ENCODE assay signal across 1 cellular context in the genomic region with DNA sequence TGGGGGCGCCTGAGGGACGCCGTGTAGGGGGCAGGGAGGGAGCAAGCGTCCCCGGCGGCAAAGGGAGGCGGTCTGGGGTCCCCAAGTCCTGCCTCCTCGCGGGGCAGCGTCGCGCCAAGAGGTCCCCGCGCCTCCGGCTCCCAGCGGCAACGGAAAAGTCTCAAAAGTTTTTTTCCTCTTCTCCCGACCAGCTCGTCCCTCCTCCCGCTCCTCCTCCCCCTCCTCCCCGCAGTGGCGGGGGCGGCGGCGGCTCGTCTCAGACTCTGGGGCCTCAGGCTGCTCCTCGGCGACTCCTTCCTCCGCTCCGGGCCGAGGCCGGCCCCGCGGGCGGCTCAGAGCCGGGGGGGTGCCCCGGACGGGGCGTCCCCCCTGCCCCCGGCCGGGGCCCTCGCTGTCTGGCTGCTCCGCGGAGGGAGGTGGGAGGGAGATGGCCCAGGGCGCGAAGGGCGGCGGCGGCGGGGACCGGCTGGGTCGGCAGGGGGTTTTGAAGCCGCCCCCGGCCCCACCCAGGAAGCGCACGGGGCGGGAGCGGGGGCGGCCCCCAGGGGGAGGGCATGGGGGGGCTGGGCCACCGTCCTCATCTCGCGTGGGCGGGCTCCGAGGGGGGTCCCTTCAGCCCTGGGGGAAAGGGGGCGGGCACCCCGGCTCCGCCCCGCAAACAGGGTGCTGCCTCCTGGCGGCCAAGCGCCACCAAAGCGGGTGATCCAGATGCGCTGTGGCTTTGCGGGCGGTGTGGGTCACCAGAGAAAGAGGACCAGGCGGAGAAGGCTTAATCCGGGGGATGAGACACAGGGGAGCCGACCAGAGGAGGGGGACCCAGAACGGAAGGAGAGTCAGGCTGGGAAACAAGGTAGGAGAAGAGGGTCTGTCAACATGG.
TF ChIP-seq lines count a peak whose summit lies in the region.

A gene (minus strand): TSS at position 457 of the 877 bp plus-strand sequence. CDS start 878 bp downstream, outside the sequence.

TF ChIP-seq in K562, 482 proteins besides CTCF, POLR2A, EP300 and RAD21 (continued from another document and continues in another):
- TF ChIP-seq, protein P1, sequence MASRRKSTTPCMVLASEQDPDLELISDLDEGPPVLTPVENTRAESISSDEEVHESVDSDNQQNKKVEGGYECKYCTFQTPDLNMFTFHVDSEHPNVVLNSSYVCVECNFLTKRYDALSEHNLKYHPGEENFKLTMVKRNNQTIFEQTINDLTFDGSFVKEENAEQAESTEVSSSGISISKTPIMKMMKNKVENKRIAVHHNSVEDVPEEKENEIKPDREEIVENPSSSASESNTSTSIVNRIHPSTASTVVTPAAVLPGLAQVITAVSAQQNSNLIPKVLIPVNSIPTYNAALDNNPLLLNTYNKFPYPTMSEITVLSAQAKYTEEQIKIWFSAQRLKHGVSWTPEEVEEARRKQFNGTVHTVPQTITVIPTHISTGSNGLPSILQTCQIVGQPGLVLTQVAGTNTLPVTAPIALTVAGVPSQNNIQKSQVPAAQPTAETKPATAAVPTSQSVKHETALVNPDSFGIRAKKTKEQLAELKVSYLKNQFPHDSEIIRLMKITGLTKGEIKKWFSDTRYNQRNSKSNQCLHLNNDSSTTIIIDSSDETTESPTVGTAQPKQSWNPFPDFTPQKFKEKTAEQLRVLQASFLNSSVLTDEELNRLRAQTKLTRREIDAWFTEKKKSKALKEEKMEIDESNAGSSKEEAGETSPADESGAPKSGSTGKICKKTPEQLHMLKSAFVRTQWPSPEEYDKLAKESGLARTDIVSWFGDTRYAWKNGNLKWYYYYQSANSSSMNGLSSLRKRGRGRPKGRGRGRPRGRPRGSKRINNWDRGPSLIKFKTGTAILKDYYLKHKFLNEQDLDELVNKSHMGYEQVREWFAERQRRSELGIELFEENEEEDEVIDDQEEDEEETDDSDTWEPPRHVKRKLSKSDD (conservative IDR thresholded peaks at IDR 0.05; ENCODE audit: low read length) = no peak
- TF ChIP-seq MEF2D (tag; conservative IDR thresholded peaks at IDR 0.05; ENCODE audit: low read depth) (no peak), U2AF1 (optimal IDR thresholded peaks at IDR 0.05; ENCODE audit: low read depth, low read length) (peak; percentile 79), ZNF324 (CRISPR knock-in tag; IDR thresholded peaks at IDR 0.05) (no peak), SIN3B (IDR thresholded peaks at IDR 0.05; ENCODE audit: low read depth) (0 out of 2 replicates have a peak, but pooled peaks have one; percentile 57), ZNF780A (CRISPR knock-in tag; IDR thresholded peaks at IDR 0.05) (no peak), POLR3A (IDR thresholded peaks at IDR 0.05; ENCODE audit: borderline replicate concordance, extremely low read depth, insufficient read depth, insufficient read length) (no peak), PHF8 (IDR thresholded peaks at IDR 0.05; ENCODE audit: borderline replicate concordance, low read length) (peak; percentile 49; the same call in 1 of the 2 replicates), RBM17 (IDR thresholded peaks at IDR 0.05; ENCODE audit: borderline replicate concordance, low read depth, low read length) (no peak), TAF15 (IDR thresholded peaks at IDR 0.05; ENCODE audit: low read depth, low read length) (no peak), SMARCB1 (IDR thresholded peaks at IDR 0.05; ENCODE audit: insufficient read length, low read depth) (no peak), ZNF695 (CRISPR knock-in tag; IDR thresholded peaks at IDR 0.05) (no peak), ZFPM2 (CRISPR knock-in tag; IDR thresholded peaks at IDR 0.05) (no peak), NR2C1 (IDR thresholded peaks at IDR 0.05) (no peak), NR2C1 (tag; IDR thresholded peaks at IDR 0.05) (no peak), ZNF217 (CRISPR knock-in tag; IDR thresholded peaks at IDR 0.05) (no peak), ZNF445 (CRISPR knock-in tag; IDR thresholded peaks at IDR 0.05; ENCODE audit: low read depth) (no peak), EGR1 (conservative IDR thresholded peaks at IDR 0.05) (peak; percentile 96), BRF1 (IDR thresholded peaks at IDR 0.05; ENCODE audit: borderline replicate concordance, extremely low read depth, insufficient read length) (no peak), ZNF57 (CRISPR knock-in tag; IDR thresholded peaks at IDR 0.05) (no peak), SMAD1 (IDR thresholded peaks at IDR 0.05; ENCODE audit: low read depth, low read length, partially characterized antibody) (peak; percentile 29), RBM34 (IDR thresholded peaks at IDR 0.05; ENCODE audit: borderline replicate concordance, insufficient read depth, low read length) (no peak), NFIC (IDR thresholded peaks at IDR 0.05) (peak; percentile 30), ZSCAN32 (CRISPR knock-in tag; IDR thresholded peaks at IDR 0.05) (no peak), TEAD4 (IDR thresholded peaks at IDR 0.05; ENCODE audit: low read length) (peak; percentile 21; the same call in 1 of the 2 replicates), TEAD4 (CRISPR knock-in tag; IDR thresholded peaks at IDR 0.05; ENCODE audit: borderline replicate concordance) (no peak), HDAC1 (IDR thresholded peaks at IDR 0.05) (peak in 1 of 2 experiments; percentile 32; a peak in 1 of 4 replicates), ETV1 (tag; conservative IDR thresholded peaks at IDR 0.05; ENCODE audit: low read depth) (no peak), RBFOX2 (IDR thresholded peaks at IDR 0.05; ENCODE audit: low read depth, low read length) (peak; percentile 76), CC2D1A (IDR thresholded peaks at IDR 0.05) (no peak), JUND (IDR thresholded peaks at IDR 0.05; ENCODE audit: borderline replicate concordance, low read depth, low read length) (peak; percentile 42), JUND (tag; IDR thresholded peaks at IDR 0.05; ENCODE audit: borderline replicate concordance, low read depth, low read length) (no peak; the same call in 2 of the 3 replicates), NRF1 (conservative IDR thresholded peaks at IDR 0.05 in 1 of 2, IDR thresholded peaks at IDR 0.05 in 1 of 2) (no peak; a peak in 1 of 4 replicates), FOXA3 (CRISPR knock-in tag; conservative IDR thresholded peaks at IDR 0.05 in 1 of 2, IDR thresholded peaks at IDR 0.05 in 1 of 2) (0 out of 4 replicates have a peak, but pooled peaks of 1 of the 2 experiments have one; percentile 24), ETV6 (IDR thresholded peaks at IDR 0.05; ENCODE audit: borderline replicate concordance in 1 of 2, low read depth in 2 of 2, low read length in 1 of 2) (0 out of 4 replicates have a peak, but pooled peaks of 1 of the 2 experiments have one; percentile 22), ETV6 (CRISPR knock-in tag; IDR thresholded peaks at IDR 0.05; ENCODE audit: borderline replicate concordance) (no peak), ZNF184 (CRISPR knock-in tag; IDR thresholded peaks at IDR 0.05) (no peak)
- TF ChIP-seq, protein P2, sequence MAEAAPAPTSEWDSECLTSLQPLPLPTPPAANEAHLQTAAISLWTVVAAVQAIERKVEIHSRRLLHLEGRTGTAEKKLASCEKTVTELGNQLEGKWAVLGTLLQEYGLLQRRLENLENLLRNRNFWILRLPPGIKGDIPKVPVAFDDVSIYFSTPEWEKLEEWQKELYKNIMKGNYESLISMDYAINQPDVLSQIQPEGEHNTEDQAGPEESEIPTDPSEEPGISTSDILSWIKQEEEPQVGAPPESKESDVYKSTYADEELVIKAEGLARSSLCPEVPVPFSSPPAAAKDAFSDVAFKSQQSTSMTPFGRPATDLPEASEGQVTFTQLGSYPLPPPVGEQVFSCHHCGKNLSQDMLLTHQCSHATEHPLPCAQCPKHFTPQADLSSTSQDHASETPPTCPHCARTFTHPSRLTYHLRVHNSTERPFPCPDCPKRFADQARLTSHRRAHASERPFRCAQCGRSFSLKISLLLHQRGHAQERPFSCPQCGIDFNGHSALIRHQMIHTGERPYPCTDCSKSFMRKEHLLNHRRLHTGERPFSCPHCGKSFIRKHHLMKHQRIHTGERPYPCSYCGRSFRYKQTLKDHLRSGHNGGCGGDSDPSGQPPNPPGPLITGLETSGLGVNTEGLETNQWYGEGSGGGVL (CRISPR knock-in tag; IDR thresholded peaks at IDR 0.05) = no peak
- TF ChIP-seq, protein P3, sequence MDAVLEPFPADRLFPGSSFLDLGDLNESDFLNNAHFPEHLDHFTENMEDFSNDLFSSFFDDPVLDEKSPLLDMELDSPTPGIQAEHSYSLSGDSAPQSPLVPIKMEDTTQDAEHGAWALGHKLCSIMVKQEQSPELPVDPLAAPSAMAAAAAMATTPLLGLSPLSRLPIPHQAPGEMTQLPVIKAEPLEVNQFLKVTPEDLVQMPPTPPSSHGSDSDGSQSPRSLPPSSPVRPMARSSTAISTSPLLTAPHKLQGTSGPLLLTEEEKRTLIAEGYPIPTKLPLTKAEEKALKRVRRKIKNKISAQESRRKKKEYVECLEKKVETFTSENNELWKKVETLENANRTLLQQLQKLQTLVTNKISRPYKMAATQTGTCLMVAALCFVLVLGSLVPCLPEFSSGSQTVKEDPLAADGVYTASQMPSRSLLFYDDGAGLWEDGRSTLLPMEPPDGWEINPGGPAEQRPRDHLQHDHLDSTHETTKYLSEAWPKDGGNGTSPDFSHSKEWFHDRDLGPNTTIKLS (IDR thresholded peaks at IDR 0.05; ENCODE audit: borderline replicate concordance, low read depth) = no peak
- TF ChIP-seq, protein P4, sequence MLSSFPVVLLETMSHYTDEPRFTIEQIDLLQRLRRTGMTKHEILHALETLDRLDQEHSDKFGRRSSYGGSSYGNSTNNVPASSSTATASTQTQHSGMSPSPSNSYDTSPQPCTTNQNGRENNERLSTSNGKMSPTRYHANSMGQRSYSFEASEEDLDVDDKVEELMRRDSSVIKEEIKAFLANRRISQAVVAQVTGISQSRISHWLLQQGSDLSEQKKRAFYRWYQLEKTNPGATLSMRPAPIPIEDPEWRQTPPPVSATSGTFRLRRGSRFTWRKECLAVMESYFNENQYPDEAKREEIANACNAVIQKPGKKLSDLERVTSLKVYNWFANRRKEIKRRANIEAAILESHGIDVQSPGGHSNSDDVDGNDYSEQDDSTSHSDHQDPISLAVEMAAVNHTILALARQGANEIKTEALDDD (IDR thresholded peaks at IDR 0.05) = no peak
- TF ChIP-seq, protein P5, sequence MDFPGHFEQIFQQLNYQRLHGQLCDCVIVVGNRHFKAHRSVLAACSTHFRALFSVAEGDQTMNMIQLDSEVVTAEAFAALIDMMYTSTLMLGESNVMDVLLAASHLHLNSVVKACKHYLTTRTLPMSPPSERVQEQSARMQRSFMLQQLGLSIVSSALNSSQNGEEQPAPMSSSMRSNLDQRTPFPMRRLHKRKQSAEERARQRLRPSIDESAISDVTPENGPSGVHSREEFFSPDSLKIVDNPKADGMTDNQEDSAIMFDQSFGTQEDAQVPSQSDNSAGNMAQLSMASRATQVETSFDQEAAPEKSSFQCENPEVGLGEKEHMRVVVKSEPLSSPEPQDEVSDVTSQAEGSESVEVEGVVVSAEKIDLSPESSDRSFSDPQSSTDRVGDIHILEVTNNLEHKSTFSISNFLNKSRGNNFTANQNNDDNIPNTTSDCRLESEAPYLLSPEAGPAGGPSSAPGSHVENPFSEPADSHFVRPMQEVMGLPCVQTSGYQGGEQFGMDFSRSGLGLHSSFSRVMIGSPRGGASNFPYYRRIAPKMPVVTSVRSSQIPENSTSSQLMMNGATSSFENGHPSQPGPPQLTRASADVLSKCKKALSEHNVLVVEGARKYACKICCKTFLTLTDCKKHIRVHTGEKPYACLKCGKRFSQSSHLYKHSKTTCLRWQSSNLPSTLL (IDR thresholded peaks at IDR 0.05) = no peak
- TF ChIP-seq, protein P6, sequence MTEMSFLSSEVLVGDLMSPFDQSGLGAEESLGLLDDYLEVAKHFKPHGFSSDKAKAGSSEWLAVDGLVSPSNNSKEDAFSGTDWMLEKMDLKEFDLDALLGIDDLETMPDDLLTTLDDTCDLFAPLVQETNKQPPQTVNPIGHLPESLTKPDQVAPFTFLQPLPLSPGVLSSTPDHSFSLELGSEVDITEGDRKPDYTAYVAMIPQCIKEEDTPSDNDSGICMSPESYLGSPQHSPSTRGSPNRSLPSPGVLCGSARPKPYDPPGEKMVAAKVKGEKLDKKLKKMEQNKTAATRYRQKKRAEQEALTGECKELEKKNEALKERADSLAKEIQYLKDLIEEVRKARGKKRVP (CRISPR knock-in tag; IDR thresholded peaks at IDR 0.05) = no peak
- TF ChIP-seq, protein P7, sequence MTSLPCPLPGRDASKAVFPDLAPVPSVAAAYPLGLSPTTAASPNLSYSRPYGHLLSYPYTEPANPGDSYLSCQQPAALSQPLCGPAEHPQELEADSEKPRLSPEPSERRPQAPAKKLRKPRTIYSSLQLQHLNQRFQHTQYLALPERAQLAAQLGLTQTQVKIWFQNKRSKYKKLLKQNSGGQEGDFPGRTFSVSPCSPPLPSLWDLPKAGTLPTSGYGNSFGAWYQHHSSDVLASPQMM (CRISPR knock-in tag; IDR thresholded peaks at IDR 0.05) = no peak
- TF ChIP-seq, protein P8, sequence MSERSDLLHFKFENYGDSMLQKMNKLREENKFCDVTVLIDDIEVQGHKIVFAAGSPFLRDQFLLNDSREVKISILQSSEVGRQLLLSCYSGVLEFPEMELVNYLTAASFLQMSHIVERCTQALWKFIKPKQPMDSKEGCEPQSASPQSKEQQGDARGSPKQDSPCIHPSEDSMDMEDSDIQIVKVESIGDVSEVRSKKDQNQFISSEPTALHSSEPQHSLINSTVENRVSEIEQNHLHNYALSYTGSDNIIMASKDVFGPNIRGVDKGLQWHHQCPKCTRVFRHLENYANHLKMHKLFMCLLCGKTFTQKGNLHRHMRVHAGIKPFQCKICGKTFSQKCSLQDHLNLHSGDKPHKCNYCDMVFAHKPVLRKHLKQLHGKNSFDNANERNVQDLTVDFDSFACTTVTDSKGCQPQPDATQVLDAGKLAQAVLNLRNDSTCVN (CRISPR knock-in tag; IDR thresholded peaks at IDR 0.05) = 0 out of 2 replicates have a peak, but pooled peaks have one; percentile 54
- TF ChIP-seq, protein P9, sequence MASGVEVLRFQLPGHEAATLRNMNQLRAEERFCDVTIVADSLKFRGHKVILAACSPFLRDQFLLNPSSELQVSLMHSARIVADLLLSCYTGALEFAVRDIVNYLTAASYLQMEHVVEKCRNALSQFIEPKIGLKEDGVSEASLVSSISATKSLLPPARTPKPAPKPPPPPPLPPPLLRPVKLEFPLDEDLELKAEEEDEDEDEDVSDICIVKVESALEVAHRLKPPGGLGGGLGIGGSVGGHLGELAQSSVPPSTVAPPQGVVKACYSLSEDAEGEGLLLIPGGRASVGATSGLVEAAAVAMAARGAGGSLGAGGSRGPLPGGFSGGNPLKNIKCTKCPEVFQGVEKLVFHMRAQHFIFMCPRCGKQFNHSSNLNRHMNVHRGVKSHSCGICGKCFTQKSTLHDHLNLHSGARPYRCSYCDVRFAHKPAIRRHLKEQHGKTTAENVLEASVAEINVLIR (CRISPR knock-in tag; IDR thresholded peaks at IDR 0.05) = no peak
